In the genomic region with DNA sequence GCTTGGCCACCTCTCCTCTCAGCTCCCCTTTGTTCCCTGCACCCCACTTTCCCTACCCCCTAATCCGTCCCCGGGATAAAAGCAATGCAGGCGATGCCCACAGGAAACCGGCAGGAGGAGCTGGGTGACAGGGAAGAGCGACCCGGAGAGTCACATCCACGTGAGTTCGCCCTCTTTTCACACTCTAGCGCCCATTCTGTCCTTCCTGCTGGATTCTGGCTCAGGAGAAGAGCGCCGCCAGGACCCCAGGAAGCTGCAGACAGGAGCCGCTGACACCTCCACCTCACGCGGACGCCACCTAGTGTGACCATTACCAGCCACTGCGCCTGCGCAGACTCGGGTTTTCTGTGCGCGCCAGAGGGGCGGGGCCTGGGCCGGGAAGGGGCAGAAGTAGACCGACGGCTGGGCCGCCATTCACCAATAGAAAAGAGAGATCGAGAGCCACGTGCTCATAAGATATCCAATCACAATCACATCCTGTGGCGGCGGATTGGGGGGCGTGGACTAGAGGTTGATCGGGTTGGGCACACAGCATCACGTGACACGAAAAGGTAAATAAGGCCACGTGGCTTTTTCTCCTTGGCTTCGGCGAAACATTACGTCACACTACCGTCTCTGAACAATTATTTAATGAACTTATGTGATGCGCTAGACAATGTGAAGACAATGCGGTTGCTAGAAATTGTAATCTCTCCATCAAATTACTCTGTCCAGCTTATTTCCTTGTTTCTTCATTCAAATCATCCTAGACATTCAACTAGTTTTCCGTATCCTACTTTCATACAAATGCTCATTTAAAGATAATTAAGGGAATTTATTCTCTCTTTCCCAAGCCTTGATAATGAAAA, we compare ENCODE assay signal across 1 cellular context.
A peak's percentile ranks its signal among the peaks of the same experiment; 100 is the strongest.
TF ChIP-seq lines count a peak whose summit lies in the region.

No MANE protein-coding gene starts in this region.

TF ChIP-seq in HepG2, 621 proteins besides CTCF, POLR2A, EP300 and RAD21 (continued from another document and continues in another):
- TF ChIP-seq, protein P1, sequence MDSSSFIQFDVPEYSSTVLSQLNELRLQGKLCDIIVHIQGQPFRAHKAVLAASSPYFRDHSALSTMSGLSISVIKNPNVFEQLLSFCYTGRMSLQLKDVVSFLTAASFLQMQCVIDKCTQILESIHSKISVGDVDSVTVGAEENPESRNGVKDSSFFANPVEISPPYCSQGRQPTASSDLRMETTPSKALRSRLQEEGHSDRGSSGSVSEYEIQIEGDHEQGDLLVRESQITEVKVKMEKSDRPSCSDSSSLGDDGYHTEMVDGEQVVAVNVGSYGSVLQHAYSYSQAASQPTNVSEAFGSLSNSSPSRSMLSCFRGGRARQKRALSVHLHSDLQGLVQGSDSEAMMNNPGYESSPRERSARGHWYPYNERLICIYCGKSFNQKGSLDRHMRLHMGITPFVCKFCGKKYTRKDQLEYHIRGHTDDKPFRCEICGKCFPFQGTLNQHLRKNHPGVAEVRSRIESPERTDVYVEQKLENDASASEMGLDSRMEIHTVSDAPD (CRISPR knock-in tag; IDR thresholded peaks at IDR 0.05) = no peak
- TF ChIP-seq U2AF1 (optimal IDR thresholded peaks at IDR 0.05; ENCODE audit: low read depth, low read length) (peak; percentile 17), ZNF274 (CRISPR knock-in tag; IDR thresholded peaks at IDR 0.05) (no peak), HOXA9 (CRISPR knock-in tag; IDR thresholded peaks at IDR 0.05; ENCODE audit: borderline replicate concordance) (no peak), ZSCAN12 (CRISPR knock-in tag; IDR thresholded peaks at IDR 0.05) (0 out of 2 replicates have a peak, but pooled peaks have one; percentile 50), TAF15 (IDR thresholded peaks at IDR 0.05; ENCODE audit: low read depth, low read length, poor library complexity, severe bottlenecking) (no peak), ZSCAN30 (CRISPR knock-in tag; IDR thresholded peaks at IDR 0.05) (no peak), ETV5 (CRISPR knock-in tag; IDR thresholded peaks at IDR 0.05; ENCODE audit: borderline replicate concordance) (peak; percentile 72), PAWR (CRISPR knock-in tag; IDR thresholded peaks at IDR 0.05; ENCODE audit: borderline replicate concordance) (no peak), ZNF10 (CRISPR knock-in tag; IDR thresholded peaks at IDR 0.05; ENCODE audit: borderline replicate concordance, low read depth) (no peak), NAIF1 (CRISPR knock-in tag; IDR thresholded peaks at IDR 0.05; ENCODE audit: borderline replicate concordance) (peak; percentile 75), PRPF4 (IDR thresholded peaks at IDR 0.05; ENCODE audit: low read depth, low read length, poor library complexity, severe bottlenecking) (no peak), ARNT2 (CRISPR knock-in tag; IDR thresholded peaks at IDR 0.05; ENCODE audit: low read depth) (0 out of 2 replicates have a peak, but pooled peaks have one; percentile 56), ZNF17 (CRISPR knock-in tag; IDR thresholded peaks at IDR 0.05) (no peak), MIXL1 (CRISPR knock-in tag; IDR thresholded peaks at IDR 0.05) (0 out of 2 replicates have a peak, but pooled peaks have one; percentile 32), ZFYVE20 (CRISPR knock-in tag; IDR thresholded peaks at IDR 0.05; ENCODE audit: borderline replicate concordance, low read depth) (no peak), ARHGAP35 (CRISPR knock-in tag; IDR thresholded peaks at IDR 0.05; ENCODE audit: borderline replicate concordance) (peak; percentile 47; the same call in 1 of the 2 replicates), ZNF746 (CRISPR knock-in tag; IDR thresholded peaks at IDR 0.05) (no peak), ZNF883 (CRISPR knock-in tag; IDR thresholded peaks at IDR 0.05; ENCODE audit: not compliant biosample characterization) (peak; percentile 47), ZNF562 (CRISPR knock-in tag; IDR thresholded peaks at IDR 0.05; ENCODE audit: borderline replicate concordance) (no peak), EED (CRISPR knock-in tag; IDR thresholded peaks at IDR 0.05) (no peak; the same call in 1 of the 2 replicates), MBD4 (IDR thresholded peaks at IDR 0.05; ENCODE audit: borderline replicate concordance, low read length) (no peak), KMT2A (CRISPR knock-in tag; IDR thresholded peaks at IDR 0.05) (peak; percentile 64; the same call in 1 of the 2 replicates), KDM5A (IDR thresholded peaks at IDR 0.05; ENCODE audit: borderline replicate concordance, low read length) (no peak; the same call in 1 of the 2 replicates), ZNF256 (CRISPR knock-in tag; conservative IDR thresholded peaks at IDR 0.05) (no peak), ZNF34 (CRISPR knock-in tag; IDR thresholded peaks at IDR 0.05; ENCODE audit: borderline replicate concordance) (no peak), SRSF4 (IDR thresholded peaks at IDR 0.05; ENCODE audit: low read depth, low read length, poor library complexity, severe bottlenecking) (no peak)
- TF ChIP-seq, protein P2, sequence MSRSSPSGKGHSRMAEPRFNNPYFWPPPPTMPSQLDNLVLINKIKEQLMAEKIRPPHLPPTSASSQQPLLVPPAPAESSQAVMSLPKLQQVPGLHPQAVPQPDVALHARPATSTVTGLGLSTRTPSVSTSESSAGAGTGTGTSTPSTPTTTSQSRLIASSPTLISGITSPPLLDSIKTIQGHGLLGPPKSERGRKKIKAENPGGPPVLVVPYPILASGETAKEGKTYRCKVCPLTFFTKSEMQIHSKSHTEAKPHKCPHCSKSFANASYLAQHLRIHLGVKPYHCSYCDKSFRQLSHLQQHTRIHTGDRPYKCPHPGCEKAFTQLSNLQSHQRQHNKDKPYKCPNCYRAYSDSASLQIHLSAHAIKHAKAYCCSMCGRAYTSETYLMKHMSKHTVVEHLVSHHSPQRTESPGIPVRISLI (CRISPR knock-in tag; IDR thresholded peaks at IDR 0.05; ENCODE audit: borderline replicate concordance) = no peak
- TF ChIP-seq, protein P3, sequence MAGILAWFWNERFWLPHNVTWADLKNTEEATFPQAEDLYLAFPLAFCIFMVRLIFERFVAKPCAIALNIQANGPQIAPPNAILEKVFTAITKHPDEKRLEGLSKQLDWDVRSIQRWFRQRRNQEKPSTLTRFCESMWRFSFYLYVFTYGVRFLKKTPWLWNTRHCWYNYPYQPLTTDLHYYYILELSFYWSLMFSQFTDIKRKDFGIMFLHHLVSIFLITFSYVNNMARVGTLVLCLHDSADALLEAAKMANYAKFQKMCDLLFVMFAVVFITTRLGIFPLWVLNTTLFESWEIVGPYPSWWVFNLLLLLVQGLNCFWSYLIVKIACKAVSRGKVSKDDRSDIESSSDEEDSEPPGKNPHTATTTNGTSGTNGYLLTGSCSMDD (CRISPR knock-in tag; IDR thresholded peaks at IDR 0.05) = no peak
- TF ChIP-seq, protein P4, sequence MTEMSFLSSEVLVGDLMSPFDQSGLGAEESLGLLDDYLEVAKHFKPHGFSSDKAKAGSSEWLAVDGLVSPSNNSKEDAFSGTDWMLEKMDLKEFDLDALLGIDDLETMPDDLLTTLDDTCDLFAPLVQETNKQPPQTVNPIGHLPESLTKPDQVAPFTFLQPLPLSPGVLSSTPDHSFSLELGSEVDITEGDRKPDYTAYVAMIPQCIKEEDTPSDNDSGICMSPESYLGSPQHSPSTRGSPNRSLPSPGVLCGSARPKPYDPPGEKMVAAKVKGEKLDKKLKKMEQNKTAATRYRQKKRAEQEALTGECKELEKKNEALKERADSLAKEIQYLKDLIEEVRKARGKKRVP (CRISPR knock-in tag; IDR thresholded peaks at IDR 0.05) = no peak; a peak in 1 of 4 replicates
- TF ChIP-seq, protein P5, sequence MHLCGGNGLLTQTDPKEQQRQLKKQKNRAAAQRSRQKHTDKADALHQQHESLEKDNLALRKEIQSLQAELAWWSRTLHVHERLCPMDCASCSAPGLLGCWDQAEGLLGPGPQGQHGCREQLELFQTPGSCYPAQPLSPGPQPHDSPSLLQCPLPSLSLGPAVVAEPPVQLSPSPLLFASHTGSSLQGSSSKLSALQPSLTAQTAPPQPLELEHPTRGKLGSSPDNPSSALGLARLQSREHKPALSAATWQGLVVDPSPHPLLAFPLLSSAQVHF (CRISPR knock-in tag; IDR thresholded peaks at IDR 0.05) = no peak
- TF ChIP-seq, protein P6, sequence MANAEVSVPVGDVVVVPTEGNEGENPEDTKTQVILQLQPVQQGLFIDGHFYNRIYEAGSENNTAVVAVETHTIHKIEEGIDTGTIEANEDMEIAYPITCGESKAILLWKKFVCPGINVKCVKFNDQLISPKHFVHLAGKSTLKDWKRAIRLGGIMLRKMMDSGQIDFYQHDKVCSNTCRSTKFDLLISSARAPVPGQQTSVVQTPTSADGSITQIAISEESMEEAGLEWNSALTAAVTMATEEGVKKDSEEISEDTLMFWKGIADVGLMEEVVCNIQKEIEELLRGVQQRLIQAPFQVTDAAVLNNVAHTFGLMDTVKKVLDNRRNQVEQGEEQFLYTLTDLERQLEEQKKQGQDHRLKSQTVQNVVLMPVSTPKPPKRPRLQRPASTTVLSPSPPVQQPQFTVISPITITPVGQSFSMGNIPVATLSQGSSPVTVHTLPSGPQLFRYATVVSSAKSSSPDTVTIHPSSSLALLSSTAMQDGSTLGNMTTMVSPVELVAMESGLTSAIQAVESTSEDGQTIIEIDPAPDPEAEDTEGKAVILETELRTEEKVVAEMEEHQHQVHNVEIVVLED (CRISPR knock-in tag; IDR thresholded peaks at IDR 0.05; ENCODE audit: borderline replicate concordance) = no peak; the same call in 1 of the 2 replicates
- TF ChIP-seq, protein P7, sequence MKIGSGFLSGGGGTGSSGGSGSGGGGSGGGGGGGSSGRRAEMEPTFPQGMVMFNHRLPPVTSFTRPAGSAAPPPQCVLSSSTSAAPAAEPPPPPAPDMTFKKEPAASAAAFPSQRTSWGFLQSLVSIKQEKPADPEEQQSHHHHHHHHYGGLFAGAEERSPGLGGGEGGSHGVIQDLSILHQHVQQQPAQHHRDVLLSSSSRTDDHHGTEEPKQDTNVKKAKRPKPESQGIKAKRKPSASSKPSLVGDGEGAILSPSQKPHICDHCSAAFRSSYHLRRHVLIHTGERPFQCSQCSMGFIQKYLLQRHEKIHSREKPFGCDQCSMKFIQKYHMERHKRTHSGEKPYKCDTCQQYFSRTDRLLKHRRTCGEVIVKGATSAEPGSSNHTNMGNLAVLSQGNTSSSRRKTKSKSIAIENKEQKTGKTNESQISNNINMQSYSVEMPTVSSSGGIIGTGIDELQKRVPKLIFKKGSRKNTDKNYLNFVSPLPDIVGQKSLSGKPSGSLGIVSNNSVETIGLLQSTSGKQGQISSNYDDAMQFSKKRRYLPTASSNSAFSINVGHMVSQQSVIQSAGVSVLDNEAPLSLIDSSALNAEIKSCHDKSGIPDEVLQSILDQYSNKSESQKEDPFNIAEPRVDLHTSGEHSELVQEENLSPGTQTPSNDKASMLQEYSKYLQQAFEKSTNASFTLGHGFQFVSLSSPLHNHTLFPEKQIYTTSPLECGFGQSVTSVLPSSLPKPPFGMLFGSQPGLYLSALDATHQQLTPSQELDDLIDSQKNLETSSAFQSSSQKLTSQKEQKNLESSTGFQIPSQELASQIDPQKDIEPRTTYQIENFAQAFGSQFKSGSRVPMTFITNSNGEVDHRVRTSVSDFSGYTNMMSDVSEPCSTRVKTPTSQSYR (CRISPR knock-in tag; IDR thresholded peaks at IDR 0.05; ENCODE audit: borderline replicate concordance) = no peak
- TF ChIP-seq, protein P8, sequence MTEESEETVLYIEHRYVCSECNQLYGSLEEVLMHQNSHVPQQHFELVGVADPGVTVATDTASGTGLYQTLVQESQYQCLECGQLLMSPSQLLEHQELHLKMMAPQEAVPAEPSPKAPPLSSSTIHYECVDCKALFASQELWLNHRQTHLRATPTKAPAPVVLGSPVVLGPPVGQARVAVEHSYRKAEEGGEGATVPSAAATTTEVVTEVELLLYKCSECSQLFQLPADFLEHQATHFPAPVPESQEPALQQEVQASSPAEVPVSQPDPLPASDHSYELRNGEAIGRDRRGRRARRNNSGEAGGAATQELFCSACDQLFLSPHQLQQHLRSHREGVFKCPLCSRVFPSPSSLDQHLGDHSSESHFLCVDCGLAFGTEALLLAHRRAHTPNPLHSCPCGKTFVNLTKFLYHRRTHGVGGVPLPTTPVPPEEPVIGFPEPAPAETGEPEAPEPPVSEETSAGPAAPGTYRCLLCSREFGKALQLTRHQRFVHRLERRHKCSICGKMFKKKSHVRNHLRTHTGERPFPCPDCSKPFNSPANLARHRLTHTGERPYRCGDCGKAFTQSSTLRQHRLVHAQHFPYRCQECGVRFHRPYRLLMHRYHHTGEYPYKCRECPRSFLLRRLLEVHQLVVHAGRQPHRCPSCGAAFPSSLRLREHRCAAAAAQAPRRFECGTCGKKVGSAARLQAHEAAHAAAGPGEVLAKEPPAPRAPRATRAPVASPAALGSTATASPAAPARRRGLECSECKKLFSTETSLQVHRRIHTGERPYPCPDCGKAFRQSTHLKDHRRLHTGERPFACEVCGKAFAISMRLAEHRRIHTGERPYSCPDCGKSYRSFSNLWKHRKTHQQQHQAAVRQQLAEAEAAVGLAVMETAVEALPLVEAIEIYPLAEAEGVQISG (CRISPR knock-in tag; IDR thresholded peaks at IDR 0.05) = peak; percentile 68
- TF ChIP-seq, protein P9, sequence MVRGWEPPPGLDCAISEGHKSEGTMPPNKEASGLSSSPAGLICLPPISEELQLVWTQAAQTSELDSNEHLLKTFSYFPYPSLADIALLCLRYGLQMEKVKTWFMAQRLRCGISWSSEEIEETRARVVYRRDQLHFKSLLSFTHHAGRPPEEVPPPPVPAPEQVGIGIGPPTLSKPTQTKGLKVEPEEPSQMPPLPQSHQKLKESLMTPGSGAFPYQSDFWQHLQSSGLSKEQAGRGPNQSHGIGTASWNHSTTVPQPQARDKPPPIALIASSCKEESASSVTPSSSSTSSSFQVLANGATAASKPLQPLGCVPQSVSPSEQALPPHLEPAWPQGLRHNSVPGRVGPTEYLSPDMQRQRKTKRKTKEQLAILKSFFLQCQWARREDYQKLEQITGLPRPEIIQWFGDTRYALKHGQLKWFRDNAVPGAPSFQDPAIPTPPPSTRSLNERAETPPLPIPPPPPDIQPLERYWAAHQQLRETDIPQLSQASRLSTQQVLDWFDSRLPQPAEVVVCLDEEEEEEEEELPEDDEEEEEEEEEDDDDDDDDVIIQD (CRISPR knock-in tag; IDR thresholded peaks at IDR 0.05; ENCODE audit: low read depth) = peak; percentile 68; the same call in 1 of the 2 replicates
- TF ChIP-seq, protein P10, sequence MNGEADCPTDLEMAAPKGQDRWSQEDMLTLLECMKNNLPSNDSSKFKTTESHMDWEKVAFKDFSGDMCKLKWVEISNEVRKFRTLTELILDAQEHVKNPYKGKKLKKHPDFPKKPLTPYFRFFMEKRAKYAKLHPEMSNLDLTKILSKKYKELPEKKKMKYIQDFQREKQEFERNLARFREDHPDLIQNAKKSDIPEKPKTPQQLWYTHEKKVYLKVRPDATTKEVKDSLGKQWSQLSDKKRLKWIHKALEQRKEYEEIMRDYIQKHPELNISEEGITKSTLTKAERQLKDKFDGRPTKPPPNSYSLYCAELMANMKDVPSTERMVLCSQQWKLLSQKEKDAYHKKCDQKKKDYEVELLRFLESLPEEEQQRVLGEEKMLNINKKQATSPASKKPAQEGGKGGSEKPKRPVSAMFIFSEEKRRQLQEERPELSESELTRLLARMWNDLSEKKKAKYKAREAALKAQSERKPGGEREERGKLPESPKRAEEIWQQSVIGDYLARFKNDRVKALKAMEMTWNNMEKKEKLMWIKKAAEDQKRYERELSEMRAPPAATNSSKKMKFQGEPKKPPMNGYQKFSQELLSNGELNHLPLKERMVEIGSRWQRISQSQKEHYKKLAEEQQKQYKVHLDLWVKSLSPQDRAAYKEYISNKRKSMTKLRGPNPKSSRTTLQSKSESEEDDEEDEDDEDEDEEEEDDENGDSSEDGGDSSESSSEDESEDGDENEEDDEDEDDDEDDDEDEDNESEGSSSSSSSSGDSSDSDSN (CRISPR knock-in tag; IDR thresholded peaks at IDR 0.05) = peak; percentile 62; the same call in 1 of the 2 replicates
